In genomic region chr3:159877924-159878323, GRCh38 we compare ENCODE assay signal across 1 cellular context.
TF ChIP-seq lines count a peak whose summit lies in the region.

No MANE protein-coding gene starts in this region.

TF ChIP-seq in GM23338, 12 proteins besides CTCF, POLR2A, EP300 and RAD21 (continued from another document):
- TF ChIP-seq, protein P1, sequence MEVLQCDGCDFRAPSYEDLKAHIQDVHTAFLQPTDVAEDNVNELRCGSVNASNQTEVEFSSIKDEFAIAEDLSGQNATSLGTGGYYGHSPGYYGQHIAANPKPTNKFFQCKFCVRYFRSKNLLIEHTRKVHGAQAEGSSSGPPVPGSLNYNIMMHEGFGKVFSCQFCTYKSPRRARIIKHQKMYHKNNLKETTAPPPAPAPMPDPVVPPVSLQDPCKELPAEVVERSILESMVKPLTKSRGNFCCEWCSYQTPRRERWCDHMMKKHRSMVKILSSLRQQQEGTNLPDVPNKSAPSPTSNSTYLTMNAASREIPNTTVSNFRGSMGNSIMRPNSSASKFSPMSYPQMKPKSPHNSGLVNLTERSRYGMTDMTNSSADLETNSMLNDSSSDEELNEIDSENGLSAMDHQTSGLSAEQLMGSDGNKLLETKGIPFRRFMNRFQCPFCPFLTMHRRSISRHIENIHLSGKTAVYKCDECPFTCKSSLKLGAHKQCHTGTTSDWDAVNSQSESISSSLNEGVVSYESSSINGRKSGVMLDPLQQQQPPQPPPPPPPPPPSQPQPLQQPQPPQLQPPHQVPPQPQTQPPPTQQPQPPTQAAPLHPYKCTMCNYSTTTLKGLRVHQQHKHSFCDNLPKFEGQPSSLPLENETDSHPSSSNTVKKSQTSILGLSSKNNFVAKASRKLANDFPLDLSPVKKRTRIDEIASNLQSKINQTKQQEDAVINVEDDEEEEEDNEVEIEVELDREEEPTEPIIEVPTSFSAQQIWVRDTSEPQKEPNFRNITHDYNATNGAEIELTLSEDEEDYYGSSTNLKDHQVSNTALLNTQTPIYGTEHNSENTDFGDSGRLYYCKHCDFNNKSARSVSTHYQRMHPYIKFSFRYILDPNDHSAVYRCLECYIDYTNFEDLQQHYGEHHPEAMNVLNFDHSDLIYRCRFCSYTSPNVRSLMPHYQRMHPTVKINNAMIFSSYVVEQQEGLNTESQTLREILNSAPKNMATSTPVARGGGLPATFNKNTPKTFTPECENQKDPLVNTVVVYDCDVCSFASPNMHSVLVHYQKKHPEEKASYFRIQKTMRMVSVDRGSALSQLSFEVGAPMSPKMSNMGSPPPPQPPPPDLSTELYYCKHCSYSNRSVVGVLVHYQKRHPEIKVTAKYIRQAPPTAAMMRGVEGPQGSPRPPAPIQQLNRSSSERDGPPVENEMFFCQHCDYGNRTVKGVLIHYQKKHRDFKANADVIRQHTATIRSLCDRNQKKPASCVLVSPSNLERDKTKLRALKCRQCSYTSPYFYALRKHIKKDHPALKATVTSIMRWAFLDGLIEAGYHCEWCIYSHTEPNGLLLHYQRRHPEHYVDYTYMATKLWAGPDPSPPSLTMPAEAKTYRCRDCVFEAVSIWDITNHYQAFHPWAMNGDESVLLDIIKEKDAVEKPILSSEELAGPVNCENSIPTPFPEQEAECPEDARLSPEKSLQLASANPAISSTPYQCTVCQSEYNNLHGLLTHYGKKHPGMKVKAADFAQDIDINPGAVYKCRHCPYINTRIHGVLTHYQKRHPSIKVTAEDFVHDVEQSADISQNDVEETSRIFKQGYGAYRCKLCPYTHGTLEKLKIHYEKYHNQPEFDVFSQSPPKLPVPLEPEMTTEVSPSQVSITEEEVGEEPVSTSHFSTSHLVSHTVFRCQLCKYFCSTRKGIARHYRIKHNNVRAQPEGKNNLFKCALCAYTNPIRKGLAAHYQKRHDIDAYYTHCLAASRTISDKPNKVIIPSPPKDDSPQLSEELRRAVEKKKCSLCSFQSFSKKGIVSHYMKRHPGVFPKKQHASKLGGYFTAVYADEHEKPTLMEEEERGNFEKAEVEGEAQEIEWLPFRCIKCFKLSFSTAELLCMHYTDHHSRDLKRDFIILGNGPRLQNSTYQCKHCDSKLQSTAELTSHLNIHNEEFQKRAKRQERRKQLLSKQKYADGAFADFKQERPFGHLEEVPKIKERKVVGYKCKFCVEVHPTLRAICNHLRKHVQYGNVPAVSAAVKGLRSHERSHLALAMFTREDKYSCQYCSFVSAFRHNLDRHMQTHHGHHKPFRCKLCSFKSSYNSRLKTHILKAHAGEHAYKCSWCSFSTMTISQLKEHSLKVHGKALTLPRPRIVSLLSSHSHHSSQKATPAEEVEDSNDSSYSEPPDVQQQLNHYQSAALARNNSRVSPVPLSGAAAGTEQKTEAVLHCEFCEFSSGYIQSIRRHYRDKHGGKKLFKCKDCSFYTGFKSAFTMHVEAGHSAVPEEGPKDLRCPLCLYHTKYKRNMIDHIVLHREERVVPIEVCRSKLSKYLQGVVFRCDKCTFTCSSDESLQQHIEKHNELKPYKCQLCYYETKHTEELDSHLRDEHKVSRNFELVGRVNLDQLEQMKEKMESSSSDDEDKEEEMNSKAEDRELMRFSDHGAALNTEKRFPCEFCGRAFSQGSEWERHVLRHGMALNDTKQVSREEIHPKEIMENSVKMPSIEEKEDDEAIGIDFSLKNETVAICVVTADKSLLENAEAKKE (CRISPR knock-in tag; IDR thresholded peaks at IDR 0.05) = no peak
- TF ChIP-seq EZH2 (IDR thresholded peaks at IDR 0.05; ENCODE audit: low read depth, unreplicated experiment) = no peak
- TF ChIP-seq CREB1 (CRISPR knock-in tag; IDR thresholded peaks at IDR 0.05; ENCODE audit: low read depth) = no peak
- TF ChIP-seq ZNF114 (CRISPR knock-in tag; IDR thresholded peaks at IDR 0.05) = no peak
- TF ChIP-seq STAT1 (IDR thresholded peaks at IDR 0.05; ENCODE audit: unreplicated experiment) = no peak
TF ChIP-seq in GM23338: peak in this region for 0.
